Comparison of ENCODE assay signal across 9 cellular contexts in genomic region chr1:22861764-22862440, GRCh38.
A peak's percentile ranks its signal among the peaks of the same experiment; 100 is the strongest.
DNase-seq lines count a peak whose midpoint lies in the region; ATAC-seq and TF ChIP-seq lines count a peak whose summit lies in the region.
"Had no signal": no experiment of that assay in that cellular context is flagged by ENCODE, and none has a peak within 500 bp of the region (broad histone marks: within the 10 kb centered on the region; RNA-seq: fewer than 3 reads in every experiment).

No MANE protein-coding gene starts in this region.

- H3K79me2 ChIP-seq in ACC112 (ENCODE audit: control insufficient read depth, insufficient read depth, low read length, unreplicated experiment) (no peaks in the 10 kb centered on the region), PC-3 (ENCODE audit: low read length) (no peaks in the 10 kb centered on the region)

- no peaks in the 10 kb centered on the region for H3K9me2 ChIP-seq in PC-3 (replicated peaks; ENCODE audit: low read length)

- ATAC-seq in PC-3 (peak; percentile 35; the same call in 1 of the 2 replicates), natural killer cell (no peak), HG02571 (IDR thresholded peaks at IDR 0.05; ENCODE audit: unreplicated experiment) (no peak)

- intact Hi-C loops in PC-3 (cut with micrococcal nuclease), result no loop called here
- intact Hi-C loops in ovary (cut with DNase I), result loop anchor here (2.0 to 5.0 kb wide), 5 partner anchors 37 to 160 kb away; partner anchors contain the start of gene EPHB2 (in 1 of the 4)
- intact Hi-C loops in natural killer cell (cut with micrococcal nuclease), result no loop called here

- TF ChIP-seq EP300 in ovary (IDR thresholded peaks at IDR 0.05), result no peak

- H2AFZ ChIP-seq in ACC112 (ENCODE audit: low read length, unreplicated experiment), result no peak overlapping the region
- H2AFZ ChIP-seq in PC-3 (ENCODE audit: low read length), result no peak overlapping the region

- H3K27ac ChIP-seq in ACC112 (ENCODE audit: low read depth, low read length) (peak overlapping the region; percentile 51), PC-3 (ENCODE audit: low read length) (peak overlapping the region; percentile 32), ovary (no peak overlapping the region)

- H3K27me3 ChIP-seq in ACC112 (ENCODE audit: insufficient read depth, low read length) (no peaks in the 10 kb centered on the region), PC-3 (ENCODE audit: low read length) (no peaks in the 10 kb centered on the region), ovary (no peaks in the 10 kb centered on the region)

- peaks cover 2% of the 10 kb centered on the region; the same call in 1 of the 2 replicates for H3K36me3 ChIP-seq in ACC112 (ENCODE audit: insufficient read depth, low read length)
- H3K36me3 ChIP-seq in PC-3 (ENCODE audit: low read depth, low read length), result no peaks in the 10 kb centered on the region
- no peaks in the 10 kb centered on the region for H3K36me3 ChIP-seq in ovary

- no peak overlapping the region for H3K9ac ChIP-seq in PC-3 (ENCODE audit: low read length)

- no peak for TF ChIP-seq POLR2A in ovary (IDR thresholded peaks at IDR 0.05)

- H3K9me3 Mint-ChIP-seq in natural killer cell, result no peaks in the 10 kb centered on the region
- H3K9me3 Mint-ChIP-seq: stimulated activated naive B cell treated with anti-CD40 and anti-IgM and Interleukin-4, amounts not matched to agents 10 μg/mL and 1 μg/mL and 100 μg/mL, for 72 hours had no signal

- DNase-seq in GM03348 (ENCODE audit: low spot score) (peak; percentile 90), PC-3 (peak; percentile 58), fibroblast of gingiva (ENCODE audit: low read depth) (peak; percentile 30), ovary (peak; percentile 40 to 72 (median 66)), natural killer cell (no peak)
- DNase-seq in central memory CD4-positive, alpha-beta T cell, result no peak
- DNase-seq: stimulated activated naive B cell treated with anti-CD40 and anti-IgM and Interleukin-4, amounts not matched to agents 10 μg/mL and 1 μg/mL and 100 μg/mL, for 72 hours had no signal

- no peaks in the 10 kb centered on the region for H3F3A ChIP-seq in PC-3 (ENCODE audit: low read length, unreplicated experiment)

- H3K36me3 Mint-ChIP-seq in natural killer cell, result no peaks in the 10 kb centered on the region
- H3K36me3 Mint-ChIP-seq: stimulated activated naive B cell treated with anti-CD40 and anti-IgM and Interleukin-4, amounts not matched to agents 10 μg/mL and 1 μg/mL and 100 μg/mL, for 72 hours had no signal

- no peaks in the 10 kb centered on the region for H4K20me1 ChIP-seq in PC-3 (ENCODE audit: low read length)

- H3K4me3 Mint-ChIP-seq in natural killer cell, result no peak overlapping the region
- H3K4me3 Mint-ChIP-seq: stimulated activated naive B cell treated with anti-CD40 and anti-IgM and Interleukin-4, amounts not matched to agents 10 μg/mL and 1 μg/mL and 100 μg/mL, for 72 hours had no signal

- POLR2A ChIA-PET in PC-3 (lab: Charles Lee; ENCODE audit: unreplicated experiment), result interaction anchor here (0.7 kb wide), 1 partner anchor 45 kb away, joined by 6 read pairs; no protein-coding TSS in a partner anchor

- H3K4me2 ChIP-seq in PC-3 (ENCODE audit: low read length), result no peak overlapping the region

- BruUV-seq in PC-3 (replicated peaks; lab: Mats Ljungman, UMichigan), result no TSS peak

- H3K4me1 ChIP-seq in ACC112 (ENCODE audit: control insufficient read depth, insufficient read depth, low read length, unreplicated experiment), result peaks cover 16% of the 10 kb centered on the region
- H3K4me1 ChIP-seq in PC-3 (ENCODE audit: insufficient read depth, low read length), result peaks cover 9% of the 10 kb centered on the region
- no peaks in the 10 kb centered on the region for H3K4me1 ChIP-seq in ovary (ENCODE audit: insufficient read depth)

- peaks cover 0 to 7% of the 10 kb centered on the region in 2 donors for H3K4me1 Mint-ChIP-seq in natural killer cell

- H3K27ac Mint-ChIP-seq in natural killer cell, result no peak overlapping the region
- H3K27ac Mint-ChIP-seq: stimulated activated naive B cell treated with anti-CD40 and anti-IgM and Interleukin-4, amounts not matched to agents 10 μg/mL and 1 μg/mL and 100 μg/mL, for 72 hours had no signal

- WGBS in ovary, 3 donors, result 61 to 66% (median 65%) methylated on average over 4 of the region's 4 CpGs

- peak; percentile 87 for TF ChIP-seq CTCF in PC-3 (conservative IDR thresholded peaks at IDR 0.05; ENCODE audit: low read depth, low read length)
- peak; percentile 69 to 84 (median 74) for TF ChIP-seq CTCF in ovary (IDR thresholded peaks at IDR 0.05)
- no peak for TF ChIP-seq CTCF in natural killer cell (IDR thresholded peaks at IDR 0.05)

- H3K27me3 Mint-ChIP-seq in natural killer cell (ENCODE audit: low read depth in 2 of 2), result peaks cover 0 to 2% of the 10 kb centered on the region in 2 donors

- H3K9me3 ChIP-seq in PC-3 (ENCODE audit: low read length) (no peaks in the 10 kb centered on the region), ovary (no peaks in the 10 kb centered on the region)

- CTCF ChIA-PET in PC-3 (lab: Charles Lee), result interaction anchor here (0.7 to 1.5 kb wide), 4 partner anchors 11 to 409 kb away, joined by 3 to 4 read pairs (median 4); no protein-coding TSS in a partner anchor

- no peak overlapping the region for H3K4me3 ChIP-seq in ACC112 (ENCODE audit: low read depth, low read length)
- H3K4me3 ChIP-seq in PC-3 (ENCODE audit: low read length), result no peak overlapping the region
- H3K4me3 ChIP-seq in ovary, result no peak overlapping the region

Comparison
In these comparisons a context has a peak if more than half of its experiments do, and no peak if none do; other contexts are left out.
1. H3K27ac ChIP-seq: peak in ACC112 (single experiment) and PC-3 (single experiment); none in ovary (0 of 2).
2. DNase-seq: peak in GM03348 (single experiment), PC-3 (single experiment), fibroblast of gingiva (single experiment) and ovary (5 of 5); none in natural killer cell (single experiment) and central memory CD4-positive, alpha-beta T cell (single experiment).
3. intact Hi-C loops: an anchor here in ovary (2.0 to 5.0 kb wide); none called in PC-3 and natural killer cell.